ENCODE assay signal across 24 cellular contexts in genomic region chr21:15182731-15183130, GRCh38.
"Had no signal": no experiment of that assay in that cellular context is flagged by ENCODE, and none has a peak within 500 bp of the region (broad histone marks: within the 10 kb centered on the region; RNA-seq: fewer than 3 reads in every experiment).

No MANE protein-coding gene starts in this region.

- H3K27ac Mint-ChIP-seq: dendritic cell treated with granulocyte-macrophage colony-stimulating factor and Interleukin-4, amounts not matched to agents 40 ng/mL and 50 ng/mL, for 4 days; effector memory CD8-positive, alpha-beta T cell; endodermal cell; mesothelial cell of epicardium; naive B cell had no signal

- H3K9me3 Mint-ChIP-seq: dendritic cell treated with granulocyte-macrophage colony-stimulating factor and Interleukin-4, amounts not matched to agents 40 ng/mL and 50 ng/mL, for 4 days; effector memory CD8-positive, alpha-beta T cell; mesothelial cell of epicardium had no signal

- ATAC-seq: effector memory CD8-positive, alpha-beta T cell; esophagus mucosa; gastrocnemius medialis; heart right ventricle; left cardiac atrium; left lung; left ventricle myocardium superior; lower lobe of right lung; mucosa of descending colon had no signal

- H3K9me3 ChIP-seq: colonic mucosa, esophagus squamous epithelium, gastrocnemius medialis, left lung, lower lobe of right lung, mucosa of descending colon had no signal

- H3K4me3 Mint-ChIP-seq: dendritic cell treated with granulocyte-macrophage colony-stimulating factor and Interleukin-4, amounts not matched to agents 40 ng/mL and 50 ng/mL, for 4 days; effector memory CD8-positive, alpha-beta T cell; endodermal cell; mesothelial cell of epicardium; naive B cell had no signal

- DNase-seq: colonic mucosa; cortex of kidney; effector CD8-positive, alpha-beta T cell; effector memory CD8-positive, alpha-beta T cell; endodermal cell; erythroblast; esophagus squamous epithelium; foreskin fibroblast; foreskin melanocyte; gastrocnemius medialis; glutamatergic neuron; head of caudate nucleus; heart right ventricle; hippocampal formation; left cardiac atrium; left lung; left ventricle myocardium superior; lower lobe of right lung; mesenchymal stem cell; mucosa of descending colon; naive B cell had no signal

- H3K36me3 Mint-ChIP-seq: mesothelial cell of epicardium, naive B cell had no signal

- H3K4me1 ChIP-seq: colonic mucosa, gastrocnemius medialis, heart right ventricle, left lung, lower lobe of right lung had no signal

- H3K4me1 Mint-ChIP-seq: endodermal cell, naive B cell had no signal

- H3K27ac ChIP-seq: colonic mucosa, esophagus squamous epithelium, gastrocnemius medialis, heart right ventricle, left lung, lower lobe of right lung had no signal

- H3K36me3 ChIP-seq: colonic mucosa, esophagus squamous epithelium, gastrocnemius medialis, heart right ventricle, left lung, lower lobe of right lung had no signal

- H3K4me3 ChIP-seq: colonic mucosa, esophagus squamous epithelium, gastrocnemius medialis, heart right ventricle, left lung, lower lobe of right lung, mucosa of descending colon had no signal

- H3K27me3 ChIP-seq: colonic mucosa, esophagus squamous epithelium, gastrocnemius medialis, heart right ventricle, left lung had no signal
